1 cellular context compared by ENCODE assay signal in genomic region chr11:27385245-27385644, GRCh38.
TF ChIP-seq lines count a peak whose summit lies in the region.

No MANE protein-coding gene starts in this region.

TF ChIP-seq in SK-N-SH, 30 proteins besides CTCF, POLR2A, EP300 and RAD21 (continued from another document):
- TF ChIP-seq REST (IDR thresholded peaks at IDR 0.05; ENCODE audit: low read depth, low read length): no peak
- peak; percentile 31; the same call in 1 of the 2 replicates for TF ChIP-seq FOSL2 (IDR thresholded peaks at IDR 0.05; ENCODE audit: borderline replicate concordance, low read depth)
- TF ChIP-seq RCOR1 (IDR thresholded peaks at IDR 0.05; ENCODE audit: low read length): no peak
- TF ChIP-seq SIN3A (IDR thresholded peaks at IDR 0.05; ENCODE audit: borderline replicate concordance, low read depth, low read length): no peak
- TF ChIP-seq FOXJ3 (CRISPR knock-in tag; IDR thresholded peaks at IDR 0.05): no peak
- TF ChIP-seq MAX (IDR thresholded peaks at IDR 0.05; ENCODE audit: low read depth): no peak
- no peak for TF ChIP-seq CHD2 (IDR thresholded peaks at IDR 0.05; ENCODE audit: low read length, partially characterized antibody)
- TF ChIP-seq IRF3 (IDR thresholded peaks at IDR 0.05; ENCODE audit: low read depth, low read length): no peak
- no peak for TF ChIP-seq NRF1 (IDR thresholded peaks at IDR 0.05; ENCODE audit: low read depth, low read length)
- TF ChIP-seq RXRA (IDR thresholded peaks at IDR 0.05; ENCODE audit: borderline replicate concordance, low read depth): no peak
- no peak for TF ChIP-seq ZBTB33 (IDR thresholded peaks at IDR 0.05; ENCODE audit: borderline replicate concordance, low read depth)
- TF ChIP-seq MXI1 (IDR thresholded peaks at IDR 0.05; ENCODE audit: low read depth, low read length): no peak
- no peak for TF ChIP-seq SMC3 (IDR thresholded peaks at IDR 0.05; ENCODE audit: low read depth, low read length)
- peak; percentile 4; the same call in 1 of the 2 replicates for TF ChIP-seq NFIC (IDR thresholded peaks at IDR 0.05; ENCODE audit: borderline replicate concordance)
- TF ChIP-seq USF2 (IDR thresholded peaks at IDR 0.05; ENCODE audit: borderline replicate concordance, low read depth, low read length): no peak
- no peak for TF ChIP-seq ELF1 (IDR thresholded peaks at IDR 0.05)
- no peak for TF ChIP-seq POLR2AphosphoS5 (IDR thresholded peaks at IDR 0.05; ENCODE audit: low read depth, low read length)
- no peak for TF ChIP-seq GATA2 (CRISPR knock-in tag; IDR thresholded peaks at IDR 0.05)
